In the genomic region with DNA sequence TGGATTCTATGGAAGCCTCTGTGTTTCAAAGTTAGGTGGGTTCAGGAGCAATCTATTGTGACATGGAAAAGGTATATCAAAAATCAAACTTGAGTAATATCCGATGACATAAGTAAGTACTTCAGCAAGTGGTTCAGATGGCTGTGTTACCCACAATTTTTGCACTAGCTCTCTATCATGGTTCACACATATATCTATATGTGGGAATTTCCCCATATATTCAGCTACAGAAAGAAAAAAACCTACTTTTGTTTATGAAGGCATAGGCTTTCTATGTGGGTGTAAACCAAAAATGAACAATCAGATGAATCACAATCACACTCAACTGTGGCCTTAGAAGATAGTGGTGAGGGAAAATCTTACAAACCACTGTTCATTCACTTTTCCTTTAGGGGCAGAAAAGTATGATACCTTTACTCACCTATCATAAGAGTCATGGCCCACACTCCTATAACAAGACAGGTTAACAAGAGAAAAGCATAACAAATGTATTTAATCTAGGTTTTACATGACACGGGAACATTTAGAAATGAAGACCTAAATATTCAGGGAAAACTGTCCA, we compare ENCODE assay signal across 25 cellular contexts.
"Had no signal": no experiment of that assay in that cellular context is flagged by ENCODE, and none has a peak within 500 bp of the region (broad histone marks: within the 10 kb centered on the region; RNA-seq: fewer than 3 reads in every experiment).

No MANE protein-coding gene starts in this region.

- H3K27ac Mint-ChIP-seq: naive thymus-derived CD4-positive, alpha-beta T cell; natural killer cell; nephron; neural progenitor cell; progenitor cell of endocrine pancreas; stimulated activated memory B cell treated with anti-CD40 and anti-IgM and Interleukin-4, amounts not matched to agents 10 μg/mL and 1 μg/mL and 100 μg/mL, for 72 hours; stimulated activated naive CD8-positive, alpha-beta T cell treated with anti-CD3 and anti-CD28 coated beads, Interleukin-15, Interleukin-2, amounts not matched to agents 100 ng/mL and 50 ng/mL, for 24 hours had no signal

- H3K4me3 Mint-ChIP-seq: naive thymus-derived CD4-positive, alpha-beta T cell; natural killer cell; nephron; neural progenitor cell; stimulated activated memory B cell treated with anti-CD40 and anti-IgM and Interleukin-4, amounts not matched to agents 10 μg/mL and 1 μg/mL and 100 μg/mL, for 72 hours; stimulated activated naive CD8-positive, alpha-beta T cell treated with anti-CD3 and anti-CD28 coated beads, Interleukin-15, Interleukin-2, amounts not matched to agents 100 ng/mL and 50 ng/mL, for 24 hours had no signal

- H3K36me3 Mint-ChIP-seq: neural progenitor cell; stimulated activated memory B cell treated with anti-CD40 and anti-IgM and Interleukin-4, amounts not matched to agents 10 μg/mL and 1 μg/mL and 100 μg/mL, for 72 hours had no signal

- ATAC-seq: naive thymus-derived CD4-positive, alpha-beta T cell; natural killer cell; psoas muscle; right cardiac atrium; right lobe of liver; stimulated activated memory B cell treated with anti-CD40 and anti-IgM and Interleukin-4, amounts not matched to agents 10 μg/mL and 1 μg/mL and 100 μg/mL, for 72 hours had no signal

- H3K27me3 Mint-ChIP-seq: naive thymus-derived CD4-positive, alpha-beta T cell; progenitor cell of endocrine pancreas; stimulated activated memory B cell treated with anti-CD40 and anti-IgM and Interleukin-4, amounts not matched to agents 10 μg/mL and 1 μg/mL and 100 μg/mL, for 72 hours; stimulated activated naive CD8-positive, alpha-beta T cell treated with anti-CD3 and anti-CD28 coated beads, Interleukin-15, Interleukin-2, amounts not matched to agents 100 ng/mL and 50 ng/mL, for 24 hours had no signal

- DNase-seq: naive thymus-derived CD4-positive, alpha-beta T cell; natural killer cell; occipital lobe; ovary; posterior cingulate gyrus; psoas muscle; right cardiac atrium; right lobe of liver; sigmoid colon; small intestine; stimulated activated CD4-positive, alpha-beta T cell treated with anti-CD3 and anti-CD28 coated beads, Interleukin-15, amount 100 ng/mL, for 24 hours; stimulated activated CD4-positive, alpha-beta T cell treated with anti-CD3 and anti-CD28 coated beads, Interleukin-2, amount 100 ng/mL, for 24 hours; stimulated activated CD4-positive, alpha-beta T cell treated with anti-CD3 and anti-CD28 coated beads, Interleukin-2, amount 100 ng/mL, for 48 hours; stimulated activated CD4-positive, alpha-beta T cell treated with anti-CD3 and anti-CD28 coated beads, Interleukin-4, amount 100 ng/mL, for 24 hours; stimulated activated naive CD4-positive, alpha-beta T cell; substantia nigra; testis; tibial artery; transverse colon; upper lobe of left lung had no signal

- H3K4me1 Mint-ChIP-seq: naive thymus-derived CD4-positive, alpha-beta T cell; natural killer cell; nephron; stimulated activated memory B cell treated with anti-CD40 and anti-IgM and Interleukin-4, amounts not matched to agents 10 μg/mL and 1 μg/mL and 100 μg/mL, for 72 hours had no signal
